ENCODE assay signal across 8 cellular contexts in the genomic region with DNA sequence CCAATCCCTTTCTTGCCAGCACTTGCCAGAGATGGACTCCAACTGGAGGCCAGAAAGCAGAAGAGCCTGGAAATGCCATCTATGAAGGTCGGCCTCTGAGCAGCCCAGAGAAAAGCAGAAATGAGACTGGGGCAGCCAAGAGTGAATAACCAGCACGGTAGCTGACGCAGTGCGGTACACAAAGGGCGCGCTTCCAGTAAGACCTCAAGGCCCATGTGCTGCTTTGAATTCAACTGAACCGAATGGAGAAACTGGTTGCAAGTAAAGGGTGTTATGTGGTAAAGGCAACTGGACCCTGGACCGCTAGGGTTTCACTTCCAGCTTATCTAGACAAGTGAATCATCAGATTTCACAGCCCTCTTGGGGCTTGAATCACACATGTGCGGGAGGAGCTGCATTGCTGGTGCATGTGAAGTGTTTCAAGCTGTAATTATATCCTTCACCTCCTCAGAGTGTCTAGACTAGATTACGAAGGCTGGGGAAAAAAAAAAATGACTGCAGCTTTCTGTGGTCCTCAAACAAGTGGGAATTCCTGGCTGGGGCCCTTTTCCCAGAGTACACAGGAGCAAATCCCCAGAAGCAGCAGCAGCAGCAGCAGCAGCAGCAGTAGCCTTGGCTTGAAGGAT.
A peak's percentile ranks its signal among the peaks of the same experiment; 100 is the strongest.
DNase-seq lines count a peak whose midpoint lies in the region; ATAC-seq and TF ChIP-seq lines count a peak whose summit lies in the region.

No MANE protein-coding gene starts in this region.

- peak overlapping the region; percentile 76 for H3K4me2 ChIP-seq in smooth muscle cell

- TF ChIP-seq CTCF in smooth muscle cell (IDR thresholded peaks at IDR 0.05; ENCODE audit: borderline replicate concordance, insufficient read depth, poor library complexity, severe bottlenecking) = no peak

- H3K79me2 ChIP-seq in smooth muscle cell (ENCODE audit: low read depth) = no peaks in the 10 kb centered on the region

- H3K4me3 ChIP-seq in smooth muscle cell = peak overlapping the region; percentile 3

- no peaks in the 10 kb centered on the region for H3K9me3 ChIP-seq in smooth muscle cell (replicated peaks; ENCODE audit: low read depth)

- H3K4me3 Mint-ChIP-seq in naive thymus-derived CD8-positive, alpha-beta T cell = no peak overlapping the region

- no peak overlapping the region for H3K27ac Mint-ChIP-seq in naive thymus-derived CD8-positive, alpha-beta T cell

- no peaks in the 10 kb centered on the region for H3K36me3 ChIP-seq in smooth muscle cell (ENCODE audit: low read depth)

- H3K9ac ChIP-seq in smooth muscle cell (ENCODE audit: low read depth) = peak overlapping the region; percentile 76

- H3K4me1 Mint-ChIP-seq in naive thymus-derived CD8-positive, alpha-beta T cell = no peaks in the 10 kb centered on the region

- ATAC-seq in GM19452 (IDR thresholded peaks at IDR 0.05; ENCODE audit: unreplicated experiment) = peak; percentile 91
- peak; percentile 73 for ATAC-seq in HG03342 (IDR thresholded peaks at IDR 0.05; ENCODE audit: unreplicated experiment)
- ATAC-seq in naive thymus-derived CD8-positive, alpha-beta T cell = no peak

- WGBS in smooth muscle cell (ENCODE audit: low lambda C conversion rate) = 27% methylated on average over 10 of the region's 10 CpGs

- H3F3A ChIP-seq in smooth muscle cell (ENCODE audit: low read depth) = no peaks in the 10 kb centered on the region

- H4K20me1 ChIP-seq in smooth muscle cell (ENCODE audit: low read depth) = no peaks in the 10 kb centered on the region

- H3K27me3 Mint-ChIP-seq in naive thymus-derived CD8-positive, alpha-beta T cell = peaks cover 2 to 21% (median 8%) of the 10 kb centered on the region in 5 donors

- peaks cover 30% of the 10 kb centered on the region for H3K4me1 ChIP-seq in smooth muscle cell (ENCODE audit: low read depth)

- POLR2A ChIA-PET in naive thymus-derived CD8-positive, alpha-beta T cell (lab: Charles Lee) = interaction anchor here (0.6 kb wide), 1 partner anchor 33 kb away, joined by 3 read pairs; no protein-coding TSS in a partner anchor

- no peaks in the 10 kb centered on the region for H3K9me3 Mint-ChIP-seq in naive thymus-derived CD8-positive, alpha-beta T cell

- no peaks in the 10 kb centered on the region for H3K27me3 ChIP-seq in smooth muscle cell (ENCODE audit: low read depth)

- H3K36me3 Mint-ChIP-seq in naive thymus-derived CD8-positive, alpha-beta T cell = no peaks in the 10 kb centered on the region

- DNase-seq in DMS153 treated with DMSO at 0.1 percent for 48 hours (lab: John Stamatoyannopoulos, UW; ENCODE audit: unreplicated experiment) (peak; percentile 69), NOMO-1 (lab: John Stamatoyannopoulos, UW; ENCODE audit: unreplicated experiment in 2 of 2) (peak; percentile 88 to 95), fibroblast of peridontal ligament (ENCODE audit: extremely low read depth) (peak; percentile 99), smooth muscle cell (lab: John Stamatoyannopoulos, UW; ENCODE audit: unreplicated experiment) (no peak), hippocampal formation (lab: John Stamatoyannopoulos, UW) (no peak)
- no peak for DNase-seq in naive thymus-derived CD8-positive, alpha-beta T cell

- H2AFZ ChIP-seq in smooth muscle cell (ENCODE audit: low read depth) = no peak overlapping the region

- peak overlapping the region; percentile 96 for H3K27ac ChIP-seq in smooth muscle cell (ENCODE audit: low read depth)

Comparison
In these comparisons a context has a peak if more than half of its experiments do, and no peak if none do; other contexts are left out.
1. DNase-seq: peak in DMS153 treated with DMSO at 0.1 percent for 48 hours (single experiment), NOMO-1 (2 of 2) and fibroblast of peridontal ligament (single experiment); none in smooth muscle cell (single experiment), hippocampal formation (0 of 2) and naive thymus-derived CD8-positive, alpha-beta T cell (0 of 10).
2. ATAC-seq: peak in GM19452 (single experiment) and HG03342 (single experiment); none in naive thymus-derived CD8-positive, alpha-beta T cell (0 of 2).